Comparison of ENCODE assay signal across 6 cellular contexts in genomic region chr1:156750191-156750931, GRCh38. TPM values are rescaled to one million over a fixed set of nuclear protein-coding genes. Genes with fewer than 3 reads are reported as not detected.
DNase-seq lines count a peak whose midpoint lies in the region; ATAC-seq and TF ChIP-seq lines count a peak whose summit lies in the region.

No MANE protein-coding gene starts in this region.

- H3K4me1 Mint-ChIP-seq in stimulated activated naive CD8-positive, alpha-beta T cell treated with anti-CD3 and anti-CD28 coated beads, Interleukin-15, amount 100 ng/mL, for 72 hours, result peaks cover 64% of the 10 kb centered on the region

- peak overlapping the region; percentile 80 to 93 for H3K4me3 Mint-ChIP-seq in stimulated activated naive CD8-positive, alpha-beta T cell treated with anti-CD3 and anti-CD28 coated beads, Interleukin-15, amount 100 ng/mL, for 72 hours

- H3K9me3 Mint-ChIP-seq in stimulated activated naive CD8-positive, alpha-beta T cell treated with anti-CD3 and anti-CD28 coated beads, Interleukin-15, amount 100 ng/mL, for 72 hours, result no peaks in the 10 kb centered on the region

- DNase-seq in WERI-Rb-1 (peak; percentile 64), right atrium auricular region (ENCODE audit: low spot score) (no peak), hippocampal formation (lab: John Stamatoyannopoulos, UW) (no peak), AG20443 (ENCODE audit: low spot score) (no peak)
- DNase-seq in stimulated activated naive CD8-positive, alpha-beta T cell treated with anti-CD3 and anti-CD28 coated beads, Interleukin-15, amount 100 ng/mL, for 72 hours, result peak in 1 of 2 donors; percentile 43

- peak overlapping the region; percentile 92 to 97 for H3K27ac Mint-ChIP-seq in stimulated activated naive CD8-positive, alpha-beta T cell treated with anti-CD3 and anti-CD28 coated beads, Interleukin-15, amount 100 ng/mL, for 72 hours

- H3K9me3 ChIP-seq in HUES48 (ENCODE audit: control insufficient read depth, insufficient read depth, low read length) (no peaks in the 10 kb centered on the region), WERI-Rb-1 (ENCODE audit: severe bottlenecking) (no peaks in the 10 kb centered on the region), right atrium auricular region (no peaks in the 10 kb centered on the region)

- H3K4me3 ChIP-seq in HUES48 (ENCODE audit: low read depth, low read length) (peak overlapping the region; percentile 96), WERI-Rb-1 (ENCODE audit: low read depth, low read length) (peak overlapping the region; percentile 87), right atrium auricular region (peak overlapping the region; percentile 94 to 95)

- ATAC-seq in stimulated activated naive CD8-positive, alpha-beta T cell treated with anti-CD3 and anti-CD28 coated beads, Interleukin-15, amount 100 ng/mL, for 72 hours, result peak; percentile 10

- peak overlapping the region; percentile 88 for H3K9ac ChIP-seq in HUES48 (ENCODE audit: low read depth, low read length)

- H3K36me3 ChIP-seq in HUES48 (ENCODE audit: control insufficient read depth, insufficient read depth, low read length) (peaks cover 9% of the 10 kb centered on the region; the same call in 1 of the 2 replicates), WERI-Rb-1 (peaks cover 54% of the 10 kb centered on the region), right atrium auricular region (no peaks in the 10 kb centered on the region)

- H3K27ac ChIP-seq in HUES48 (ENCODE audit: low read depth, low read length), result peak overlapping the region; percentile 100
- peak overlapping the region; percentile 99 for H3K27ac ChIP-seq in WERI-Rb-1
- peak overlapping the region; percentile 96 for H3K27ac ChIP-seq in right atrium auricular region

- H3K27me3 ChIP-seq in HUES48 (ENCODE audit: control insufficient read depth, insufficient read depth, low read length), result no peaks in the 10 kb centered on the region
- H3K27me3 ChIP-seq in WERI-Rb-1 (ENCODE audit: insufficient read depth, low read depth, severe bottlenecking), result no peaks in the 10 kb centered on the region
- no peaks in the 10 kb centered on the region for H3K27me3 ChIP-seq in right atrium auricular region

- H3K4me1 ChIP-seq in HUES48 (ENCODE audit: control insufficient read depth, insufficient read depth, low read length) (peaks cover 52% of the 10 kb centered on the region), right atrium auricular region (peaks cover 0 to 61% of the 10 kb centered on the region in 2 donors)

- TF ChIP-seq CTCF in WERI-Rb-1 (IDR thresholded peaks at IDR 0.05; ENCODE audit: low read depth, low read length) (no peak), right atrium auricular region (IDR thresholded peaks at IDR 0.05) (no peak)

- no peaks in the 10 kb centered on the region for H3K27me3 Mint-ChIP-seq in stimulated activated naive CD8-positive, alpha-beta T cell treated with anti-CD3 and anti-CD28 coated beads, Interleukin-15, amount 100 ng/mL, for 72 hours

RNA-seq across cellular contexts. Expression of gene HDGF, which starts 1.1 kb away (rescaled TPM):
- total RNA-seq in right atrium auricular region, result 100 to 1,000 TPM; 110 to 137 TPM

RNA-seq across cellular contexts. Expression of gene MRPL24, which starts 9.5 kb away (rescaled TPM):
- total RNA-seq in right atrium auricular region, result 10 to 100 TPM; 45.8 to 50.5 TPM

RNA-seq across cellular contexts. Expression of gene PRCC, which starts 17.0 kb away (rescaled TPM):
- 10 to 100 TPM; 29.8 to 34.3 TPM for total RNA-seq in right atrium auricular region

RNA-seq across cellular contexts. Expression of gene ISG20L2, which starts 21.8 kb away (rescaled TPM):
- total RNA-seq in right atrium auricular region, result 10 to 100 TPM; 13.6 to 18.0 TPM

RNA-seq across cellular contexts. Expression of gene METTL25B, which starts 22.1 kb away (rescaled TPM):
- total RNA-seq in right atrium auricular region, result 10 to 100 TPM in 1 of 2 donors, 1 to 10 TPM in 1; 7.4 to 15.6 TPM
